Comparison of ENCODE assay signal across 8 cellular contexts in the genomic region with DNA sequence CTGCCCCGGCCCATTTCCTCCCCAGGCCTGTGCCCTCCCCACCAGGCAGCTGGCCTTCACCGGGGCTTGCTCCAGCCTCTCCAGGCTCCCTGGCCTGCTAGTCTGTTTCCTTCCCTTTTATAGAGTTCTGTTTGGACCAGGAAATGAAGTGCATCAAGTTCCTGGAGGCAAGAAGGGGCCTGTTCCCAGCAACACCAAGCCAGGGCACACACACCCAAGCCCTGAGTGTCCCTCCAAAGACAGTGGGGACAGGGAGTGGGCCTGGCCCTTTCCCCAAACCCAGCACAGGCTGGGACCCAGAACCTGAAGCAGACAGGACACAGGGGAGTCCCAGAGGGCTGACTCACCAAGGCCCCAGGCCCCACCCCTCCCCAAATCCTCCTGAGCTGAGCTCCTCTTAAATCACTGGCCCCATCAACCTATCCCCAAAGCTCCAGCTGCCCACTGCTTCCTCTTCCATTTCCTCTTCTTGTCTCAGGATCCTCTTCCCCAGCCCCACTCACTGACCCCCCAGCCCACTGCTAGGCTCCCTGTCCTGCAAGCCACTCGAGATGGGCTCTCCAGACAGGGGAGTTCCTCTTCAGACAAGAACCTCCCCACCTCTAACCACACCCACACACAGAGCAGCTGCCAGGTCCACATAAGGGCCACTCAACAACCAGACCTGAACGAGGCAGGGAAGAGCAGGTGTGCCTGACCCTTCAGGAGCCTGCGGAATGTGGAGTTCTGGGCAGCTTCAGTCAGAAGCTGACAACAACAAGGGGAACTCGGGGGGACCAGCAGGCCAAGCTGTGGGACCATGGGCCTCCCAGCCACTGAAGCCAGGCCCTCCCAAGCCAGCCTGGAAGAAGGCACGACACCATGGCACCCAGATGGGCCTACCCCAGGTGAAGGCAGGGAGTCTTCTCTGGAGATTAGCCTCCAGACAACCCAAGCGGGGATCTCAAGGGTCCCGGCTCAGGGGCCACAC.
A peak's percentile ranks its signal among the peaks of the same experiment; 100 is the strongest.
DNase-seq lines count a peak whose midpoint lies in the region; ATAC-seq and TF ChIP-seq lines count a peak whose summit lies in the region.

No MANE protein-coding gene starts in this region.

- TF ChIP-seq POLR2A in prostate gland (IDR thresholded peaks at IDR 0.05), result peak; percentile 80

- peak; percentile 71 for DNase-seq in DMS153 (lab: John Stamatoyannopoulos, UW)
- DNase-seq in NCI-H774 (lab: John Stamatoyannopoulos, UW), result peak; percentile 87
- DNase-seq in fibroblast of mammary gland (ENCODE audit: low read depth), result peak; percentile 30
- peak; percentile 72 for DNase-seq in prostate gland (ENCODE audit: low spot score)
- no peak for DNase-seq in epidermal melanocyte (ENCODE audit: insufficient read length, low spot score)
- no peak for DNase-seq in NCI-H526 (lab: John Stamatoyannopoulos, UW)

- WGBS in prostate gland, result 40% methylated on average over 9 of the region's 9 CpGs

- ATAC-seq in GM18867 (IDR thresholded peaks at IDR 0.05; ENCODE audit: unreplicated experiment) (no peak), GM19328 (IDR thresholded peaks at IDR 0.05; ENCODE audit: unreplicated experiment) (no peak)

- H3K4me3 ChIP-seq in fibroblast of mammary gland (ENCODE audit: control insufficient read depth, low read depth, low read length) (no peak overlapping the region), prostate gland (no peak overlapping the region)

- intact Hi-C loops in prostate gland (cut with DNase I), result no loop called here

- peaks cover 20% of the 10 kb centered on the region for H3K4me1 ChIP-seq in prostate gland (replicated peaks)

- no peaks in the 10 kb centered on the region for H3K9me3 ChIP-seq in prostate gland

- peak overlapping the region; percentile 91 to 92 for H3K27ac ChIP-seq in prostate gland

- H3K36me3 ChIP-seq in prostate gland, result no peaks in the 10 kb centered on the region

- TF ChIP-seq CTCF in fibroblast of mammary gland (conservative IDR thresholded peaks at IDR 0.05; ENCODE audit: control insufficient read depth, insufficient read depth, low read depth, low read length), result no peak
- no peak for TF ChIP-seq CTCF in prostate gland (IDR thresholded peaks at IDR 0.05)

- H3K27me3 ChIP-seq in prostate gland (replicated peaks; ENCODE audit: insufficient read depth), result no peaks in the 10 kb centered on the region

Comparison
In these comparisons a context has a peak if more than half of its experiments do, and no peak if none do; other contexts are left out.
1. DNase-seq: peak in DMS153 (single experiment), NCI-H774 (single experiment), fibroblast of mammary gland (single experiment) and prostate gland (single experiment); none in epidermal melanocyte (single experiment) and NCI-H526 (0 of 2).